In the genomic region with DNA sequence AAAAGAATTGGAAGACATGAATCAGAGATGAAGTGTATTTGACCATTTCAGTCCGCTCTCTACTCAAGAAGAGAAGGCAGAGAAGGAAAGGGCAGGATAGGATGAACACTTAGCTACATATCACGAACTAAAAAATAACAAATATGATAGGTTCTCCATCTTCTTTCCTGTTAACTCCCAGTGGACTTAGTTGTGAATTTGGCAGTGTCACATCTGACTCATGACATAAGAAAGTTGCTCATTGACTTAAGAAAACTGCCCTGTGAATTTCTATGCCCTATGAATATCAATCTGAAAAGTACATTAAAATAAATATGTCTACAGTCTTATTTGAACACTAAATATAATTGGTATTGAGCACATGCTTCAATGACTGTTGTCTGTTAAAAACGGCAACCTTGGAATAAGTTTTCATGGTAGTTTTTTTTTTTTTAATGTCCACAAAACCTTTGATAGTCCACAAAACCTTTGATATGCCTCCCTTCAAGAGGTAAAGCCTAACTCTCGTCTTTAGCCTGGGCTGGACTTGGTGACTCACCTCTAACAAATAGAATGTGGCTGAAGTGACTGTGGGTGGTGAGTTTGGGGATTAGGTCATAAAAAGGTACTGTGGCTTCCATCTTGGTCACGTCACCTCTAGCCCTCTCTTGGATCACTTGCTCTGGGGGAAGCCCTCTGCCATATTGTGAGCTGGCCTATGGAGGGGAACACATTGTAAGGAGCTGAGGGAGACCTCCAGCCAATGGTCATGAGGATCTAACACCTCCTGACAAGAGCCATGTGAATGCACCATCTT, we compare ENCODE assay signal across 25 cellular contexts.
DNase-seq lines count a peak whose midpoint lies in the region; ATAC-seq, FAIRE-seq and TF ChIP-seq lines count a peak whose summit lies in the region.
"Had no signal": no experiment of that assay in that cellular context is flagged by ENCODE, and none has a peak within 500 bp of the region (broad histone marks: within the 10 kb centered on the region; RNA-seq: fewer than 3 reads in every experiment).

No MANE protein-coding gene starts in this region.

- H3K79me2 ChIP-seq in GM23338 (replicated peaks; ENCODE audit: insufficient read depth) = no peaks in the 10 kb centered on the region
- H3K79me2 ChIP-seq in PC-3 (ENCODE audit: low read length) = no peaks in the 10 kb centered on the region
- H3K79me2 ChIP-seq in endothelial cell of umbilical vein (ENCODE audit: control insufficient read depth, insufficient read depth, low read length) = no peaks in the 10 kb centered on the region
- H3K79me2 ChIP-seq in osteoblast (ENCODE audit: insufficient read depth, low read length) = no peaks in the 10 kb centered on the region

- peaks cover 5% of the 10 kb centered on the region; the same call in 1 of the 3 replicates for H3K36me3 Mint-ChIP-seq in GM23338 (ENCODE audit: low read depth)
- H3K36me3 Mint-ChIP-seq: CD4-positive, alpha-beta memory T cell had no signal

- H3K36me3 ChIP-seq in GM23338 (ENCODE audit: insufficient read depth) (no peaks in the 10 kb centered on the region), PC-3 (ENCODE audit: low read depth, low read length) (no peaks in the 10 kb centered on the region), endothelial cell of umbilical vein (ENCODE audit: control insufficient read depth in 2 of 2, extremely low read depth in 1 of 2, insufficient read depth in 2 of 2, low read length in 2 of 2) (no peaks in the 10 kb centered on the region), osteoblast (ENCODE audit: insufficient read depth, low read length) (no peaks in the 10 kb centered on the region)
- H3K36me3 ChIP-seq: gastroesophageal sphincter, neutrophil, spleen, tibial artery had no signal

- 0 out of 2 replicates have a peak overlapping the region, but pooled peaks have one; percentile 84 for H3K9ac ChIP-seq in PC-3 (ENCODE audit: low read length)
- no peak overlapping the region for H3K9ac ChIP-seq in endothelial cell of umbilical vein (replicated peaks; ENCODE audit: extremely low read depth, insufficient read depth, low read length)

- POLR2A ChIA-PET in PC-3 (lab: Charles Lee; ENCODE audit: unreplicated experiment) = no interaction called here
- POLR2A ChIA-PET in endothelial cell of umbilical vein (lab: Charles Lee) = no interaction called here

- H3K27ac ChIP-seq in GM23338 (ENCODE audit: low read depth) (0 out of 2 replicates have a peak overlapping the region, but pooled peaks have one; percentile 27), PC-3 (ENCODE audit: low read length) (peak overlapping the region; percentile 100), endothelial cell of umbilical vein (ENCODE audit: insufficient read depth, low read depth, low read length) (no peak overlapping the region), osteoblast (ENCODE audit: low read depth, low read length) (peak overlapping the region; percentile 57)
- H3K27ac ChIP-seq: gastroesophageal sphincter, neutrophil, spleen, tibial artery had no signal

- CTCF ChIA-PET in PC-3 (lab: Charles Lee) = no interaction called here
- CTCF ChIA-PET in endothelial cell of umbilical vein (lab: Charles Lee) = no interaction called here

- intact Hi-C loops in PC-3 (cut with micrococcal nuclease) (no loop called here), endothelial cell of umbilical vein (cut with micrococcal nuclease) (no loop called here)

- peaks cover 2% of the 10 kb centered on the region; the same call in 1 of the 3 replicates for H3K9me3 Mint-ChIP-seq in GM23338
- H3K9me3 Mint-ChIP-seq: activated B cell treated with CpG ODN at 0.5 μM for 24 hours; CD4-positive, alpha-beta memory T cell; stimulated activated naive CD8-positive, alpha-beta T cell treated with anti-CD3 and anti-CD28 coated beads, Interleukin-15, Interleukin-2, amounts not matched to agents 100 ng/mL and 50 ng/mL, for 24 hours had no signal

- peak; percentile 43 for FAIRE-seq in endothelial cell of umbilical vein (lab: Jason Lieb, UNC)
- FAIRE-seq: GM12892, GM19239 had no signal

- H3K4me3 ChIP-seq in GM23338 (no peak overlapping the region), PC-3 (ENCODE audit: low read length) (no peak overlapping the region), endothelial cell of umbilical vein (replicated peaks in 1 of 3; ENCODE audit: insufficient read depth in 1 of 3, low read depth in 1 of 3, low read length in 3 of 3) (no peak overlapping the region), osteoblast (ENCODE audit: insufficient read depth, low read length) (no peak overlapping the region)
- H3K4me3 ChIP-seq: gastroesophageal sphincter, lung, spleen, tibial artery had no signal

- DNase-seq in GM23338 (ENCODE audit: low spot score) = no peak
- DNase-seq in PC-3 = peak; percentile 21
- DNase-seq in endothelial cell of umbilical vein (ENCODE audit: low read depth, low spot score) = no peak
- peak; percentile 71 for DNase-seq in osteoblast (ENCODE audit: insufficient read length, low spot score, missing footprints)
- no peak for DNase-seq in stimulated activated CD4-positive, alpha-beta T cell treated with anti-CD3 and anti-CD28 coated beads, Interleukin-1b, Interleukin-23, amount 100 ng/mL, for 48 hours
- DNase-seq: activated B cell treated with CpG ODN at 0.5 μM for 24 hours; activated CD4-positive, alpha-beta T cell treated with anti-CD3 and anti-CD28 coated beads, Interleukin-2, amount 50 U/mL, for 4 hours; activated naive CD4-positive, alpha-beta T cell; NCI-H1417; NCI-H2081 treated with DMSO at 0.1 percent for 48 hours; NCI-H510A treated with DMSO at 0.1 percent for 48 hours; spleen; stimulated activated CD4-positive, alpha-beta T cell treated with anti-CD3 and anti-CD28 coated beads, Interleukin-4, amount 100 ng/mL, for 4 hours; tibial artery had no signal

- H3K9me2 ChIP-seq in GM23338 (ENCODE audit: insufficient read depth) (no peaks in the 10 kb centered on the region), PC-3 (replicated peaks; ENCODE audit: low read length) (no peaks in the 10 kb centered on the region)

- no peaks in the 10 kb centered on the region for H3K27me3 Mint-ChIP-seq in GM23338 (ENCODE audit: insufficient read depth, low read depth, poor library complexity)
- H3K27me3 Mint-ChIP-seq: CD4-positive, alpha-beta memory T cell; stimulated activated naive CD8-positive, alpha-beta T cell treated with anti-CD3 and anti-CD28 coated beads, Interleukin-15, Interleukin-2, amounts not matched to agents 100 ng/mL and 50 ng/mL, for 24 hours had no signal

- no peak overlapping the region for H3K4me2 ChIP-seq in GM23338
- H3K4me2 ChIP-seq in PC-3 (ENCODE audit: low read length) = no peak overlapping the region
- no peak overlapping the region for H3K4me2 ChIP-seq in endothelial cell of umbilical vein (ENCODE audit: insufficient read depth, low read length)
- no peak overlapping the region for H3K4me2 ChIP-seq in osteoblast (ENCODE audit: insufficient read depth, low read length)

- no peak overlapping the region for H2AFZ ChIP-seq in GM23338
- no peak overlapping the region for H2AFZ ChIP-seq in PC-3 (ENCODE audit: low read length)
- no peak overlapping the region for H2AFZ ChIP-seq in endothelial cell of umbilical vein (ENCODE audit: low read depth, low read length)
- H2AFZ ChIP-seq in osteoblast (ENCODE audit: low read length) = no peak overlapping the region

- H3K27ac Mint-ChIP-seq in GM23338 = no peak overlapping the region; the same call in 1 of the 2 replicates
- H3K27ac Mint-ChIP-seq: activated B cell treated with CpG ODN at 0.5 μM for 24 hours; CD4-positive, alpha-beta memory T cell; stimulated activated naive CD8-positive, alpha-beta T cell treated with anti-CD3 and anti-CD28 coated beads, Interleukin-15, Interleukin-2, amounts not matched to agents 100 ng/mL and 50 ng/mL, for 24 hours had no signal

- H4K20me1 ChIP-seq in GM23338 (replicated peaks; ENCODE audit: insufficient read depth) = no peaks in the 10 kb centered on the region
- H4K20me1 ChIP-seq in PC-3 (ENCODE audit: low read length) = no peaks in the 10 kb centered on the region
- no peaks in the 10 kb centered on the region for H4K20me1 ChIP-seq in endothelial cell of umbilical vein (replicated peaks; ENCODE audit: control insufficient read depth, extremely low read depth, insufficient read depth, low read length)
- H4K20me1 ChIP-seq in osteoblast (ENCODE audit: insufficient read depth, low read length) = no peaks in the 10 kb centered on the region

- no peak overlapping the region for H3K4me3 Mint-ChIP-seq in GM23338
- H3K4me3 Mint-ChIP-seq: activated B cell treated with CpG ODN at 0.5 μM for 24 hours; CD4-positive, alpha-beta memory T cell; stimulated activated naive CD8-positive, alpha-beta T cell treated with anti-CD3 and anti-CD28 coated beads, Interleukin-15, Interleukin-2, amounts not matched to agents 100 ng/mL and 50 ng/mL, for 24 hours had no signal

- H3K9me3 ChIP-seq in PC-3 (ENCODE audit: low read length) (no peaks in the 10 kb centered on the region), endothelial cell of umbilical vein (replicated peaks; ENCODE audit: control insufficient read depth, insufficient read depth, low read length) (no peaks in the 10 kb centered on the region), osteoblast (ENCODE audit: low read depth, low read length) (no peaks in the 10 kb centered on the region)
- H3K9me3 ChIP-seq: gastroesophageal sphincter, neutrophil, spleen, tibial artery had no signal

- H3K9me1 ChIP-seq in endothelial cell of umbilical vein (replicated peaks; ENCODE audit: control insufficient read depth, extremely low read depth, insufficient read depth, low read length) = no peaks in the 10 kb centered on the region

- BruUV-seq in PC-3 (replicated peaks; lab: Mats Ljungman, UMichigan) = no TSS peak
- BruUV-seq in endothelial cell of umbilical vein (replicated peaks; lab: Mats Ljungman, UMichigan) = no TSS peak

- peaks cover 29% of the 10 kb centered on the region for H3K4me1 Mint-ChIP-seq in GM23338
- H3K4me1 Mint-ChIP-seq: activated B cell treated with CpG ODN at 0.5 μM for 24 hours had no signal

- dilution Hi-C loops in endothelial cell of umbilical vein (cut with MboI; ENCODE audit: extremely low pct_ligation_motif_present, low sequenced_read_pairs) = no loop called here

- TF ChIP-seq POLR2A in endothelial cell of umbilical vein (IDR thresholded peaks at IDR 0.05; ENCODE audit: low read depth, low read length) = no peak

- H3K27me3 ChIP-seq in GM23338 (ENCODE audit: insufficient read depth) = no peaks in the 10 kb centered on the region
- H3K27me3 ChIP-seq in PC-3 (ENCODE audit: low read length) = no peaks in the 10 kb centered on the region
- no peaks in the 10 kb centered on the region for H3K27me3 ChIP-seq in endothelial cell of umbilical vein (ENCODE audit: control insufficient read depth in 2 of 2, insufficient read depth in 2 of 2, low read length in 2 of 2)
- H3K27me3 ChIP-seq in osteoblast (ENCODE audit: insufficient read depth, low read length) = peaks cover 6% of the 10 kb centered on the region
- H3K27me3 ChIP-seq: gastroesophageal sphincter, neutrophil, tibial artery had no signal

- no peak for ATAC-seq in GM23338
- ATAC-seq in PC-3 = no peak
- ATAC-seq in GM18867 (IDR thresholded peaks at IDR 0.05; ENCODE audit: unreplicated experiment) = no peak
- ATAC-seq in GM21367 (IDR thresholded peaks at IDR 0.05; ENCODE audit: unreplicated experiment) = no peak
- no peak for ATAC-seq in HG03520 (IDR thresholded peaks at IDR 0.05; ENCODE audit: unreplicated experiment)
- ATAC-seq: gastroesophageal sphincter, SK-N-SH treated with all-trans-retinoic acid at 6 μM for 48 hours had no signal

- H3K4me1 ChIP-seq in GM23338 (ENCODE audit: insufficient read depth) = no peaks in the 10 kb centered on the region; the same call in 1 of the 2 replicates
- peaks cover 32% of the 10 kb centered on the region for H3K4me1 ChIP-seq in PC-3 (ENCODE audit: insufficient read depth, low read length)
- no peaks in the 10 kb centered on the region for H3K4me1 ChIP-seq in endothelial cell of umbilical vein (ENCODE audit: control insufficient read depth, extremely low read depth, insufficient read depth, low read length)
- H3K4me1 ChIP-seq in osteoblast (ENCODE audit: insufficient read depth, low read length) = peaks cover 23% of the 10 kb centered on the region
- H3K4me1 ChIP-seq: spleen had no signal

- TF ChIP-seq CTCF in GM23338 (conservative IDR thresholded peaks at IDR 0.05; ENCODE audit: low read depth in 2 of 2) = no peak
- TF ChIP-seq CTCF in PC-3 (conservative IDR thresholded peaks at IDR 0.05; ENCODE audit: low read depth, low read length) = no peak
- TF ChIP-seq CTCF in endothelial cell of umbilical vein (IDR thresholded peaks at IDR 0.05; ENCODE audit: extremely low read depth in 1 of 2, insufficient read depth in 1 of 2, low read depth in 1 of 2, low read length in 2 of 2) = no peak
- TF ChIP-seq CTCF in osteoblast (IDR thresholded peaks at IDR 0.05; ENCODE audit: extremely low read depth, low read depth, low read length) = no peak

- no peaks in the 10 kb centered on the region for H3F3A ChIP-seq in GM23338 (replicated peaks; ENCODE audit: low read depth)
- H3F3A ChIP-seq in PC-3 (ENCODE audit: low read length, unreplicated experiment) = no peaks in the 10 kb centered on the region

Comparison
In these comparisons a context has a peak if more than half of its experiments do, and no peak if none do; other contexts are left out.
1. DNase-seq: peak in PC-3 (single experiment) and osteoblast (single experiment); none in GM23338 (single experiment), endothelial cell of umbilical vein (single experiment) and stimulated activated CD4-positive, alpha-beta T cell treated with anti-CD3 and anti-CD28 coated beads, Interleukin-1b, Interleukin-23, amount 100 ng/mL, for 48 hours (single experiment).